In genomic region chr18:27687351-27687979, GRCh38 we compare ENCODE assay signal across 26 cellular contexts.
DNase-seq lines count a peak whose midpoint lies in the region; ATAC-seq, FAIRE-seq and TF ChIP-seq lines count a peak whose summit lies in the region.
"Had no signal": no experiment of that assay in that cellular context is flagged by ENCODE, and none has a peak within 500 bp of the region (broad histone marks: within the 10 kb centered on the region; RNA-seq: fewer than 3 reads in every experiment).

No MANE protein-coding gene starts in this region.

- H2BK20ac ChIP-seq in H1 (ENCODE audit: low read length) = no peak overlapping the region

- no peak overlapping the region for H2AFZ ChIP-seq in H1 (ENCODE audit: low read length)

- no peak overlapping the region for H2BK120ac ChIP-seq in H1 (replicated peaks; ENCODE audit: low read depth, low read length)

- H2BK5ac ChIP-seq in H1 (ENCODE audit: low read depth, low read length) = no peak overlapping the region

- no peaks in the 10 kb centered on the region for H3K4me1 Mint-ChIP-seq in WTC11
- H3K4me1 Mint-ChIP-seq in stimulated activated effector memory CD8-positive, alpha-beta T cell treated with anti-CD3 and anti-CD28 coated beads, Interleukin-12 subunit alpha, Interleukin-12 subunit beta, amount 100 ng/mL, for 72 hours = no peaks in the 10 kb centered on the region
- H3K4me1 Mint-ChIP-seq: CD14-positive monocyte; CD4-positive, alpha-beta memory T cell; CD4-positive, CD25-positive, alpha-beta regulatory T cell; CD8-positive, alpha-beta memory T cell had no signal

- TF ChIP-seq RAD21 in H1 (IDR thresholded peaks at IDR 0.05 in 1 of 2, conservative IDR thresholded peaks at IDR 0.05 in 1 of 2; ENCODE audit: low read depth in 2 of 2, low read length in 2 of 2) = no peak

- no peak overlapping the region for H4K8ac ChIP-seq in H1 (ENCODE audit: extremely low read depth, insufficient read depth, low read length)

- no peak overlapping the region for H3K23ac ChIP-seq in H1 (ENCODE audit: insufficient read length)

- no peaks in the 10 kb centered on the region for H3K27me3 Mint-ChIP-seq in WTC11 (ENCODE audit: low read depth)
- H3K27me3 Mint-ChIP-seq: CD4-positive, alpha-beta memory T cell; CD4-positive, CD25-positive, alpha-beta regulatory T cell; CD8-positive, alpha-beta memory T cell had no signal

- H3K4me3 ChIP-seq in H1 (ENCODE audit: extremely low read depth in 1 of 4, insufficient read depth in 2 of 4, low read depth in 3 of 4, low read length in 4 of 4) (no peak overlapping the region), kidney (ENCODE audit: low read length in 2 of 2) (no peak overlapping the region)
- H3K4me3 ChIP-seq: BLaER1, GM12878 had no signal

- FAIRE-seq in H1 (lab: Jason Lieb, UNC) (no peak), kidney (lab: Jason Lieb, UNC) (peak; percentile 35)
- FAIRE-seq: GM12878, GM12892, GM18507 had no signal

- no peaks in the 10 kb centered on the region for H3K27me3 ChIP-seq in H1 (replicated peaks in 1 of 4; ENCODE audit: control insufficient read depth in 3 of 4, extremely low read depth in 1 of 4, insufficient read depth in 3 of 4, low read length in 3 of 4)
- H3K27me3 ChIP-seq: BE2C, BLaER1 had no signal

- no peak overlapping the region for H4K5ac ChIP-seq in H1 (ENCODE audit: insufficient read length, low read depth, low read length)

- H4K91ac ChIP-seq in H1 (replicated peaks; ENCODE audit: insufficient read length, low read length) = no peak overlapping the region

- no peak overlapping the region for H2AK5ac ChIP-seq in H1 (ENCODE audit: low read depth, low read length)

- H2BK12ac ChIP-seq in H1 (ENCODE audit: low read depth, low read length) = no peak overlapping the region

- POLR2A ChIA-PET in WTC11 (lab: Charles Lee) = no interaction called here
- POLR2A ChIA-PET in H1 (lab: Charles Lee; ENCODE audit: partially characterized antibody) = no interaction called here

- H2BK15ac ChIP-seq in H1 (ENCODE audit: low read length) = no peak overlapping the region

- no peaks in the 10 kb centered on the region for H3K79me1 ChIP-seq in H1 (ENCODE audit: low read depth, low read length)

- no peak for TF ChIP-seq POLR2A in H1 (IDR thresholded peaks at IDR 0.05; ENCODE audit: control extremely low read depth in 1 of 2, low read depth in 2 of 2, low read length in 2 of 2)

- no peaks in the 10 kb centered on the region for H3K23me2 ChIP-seq in H1 (ENCODE audit: low read depth, low read length)

- no peak overlapping the region for H3K4ac ChIP-seq in H1 (replicated peaks; ENCODE audit: insufficient read length, low read depth, low read length)

- CTCF ChIA-PET in WTC11 (lab: Charles Lee) (no interaction called here), H1 (lab: Charles Lee; ENCODE audit: partially characterized antibody) (interaction anchor here (1.0 kb wide), 1 partner anchor 10 kb away, joined by 3 read pairs; no protein-coding TSS in a partner anchor)

- H3K36me3 ChIP-seq in H1 (ENCODE audit: control insufficient read depth in 2 of 4, insufficient read depth in 4 of 4, low read length in 3 of 4) (no peaks in the 10 kb centered on the region), kidney (ENCODE audit: control insufficient read depth in 1 of 2, insufficient read depth in 2 of 2, low read length in 2 of 2) (no peaks in the 10 kb centered on the region)
- H3K36me3 ChIP-seq: BE2C, BLaER1 had no signal

- no peaks in the 10 kb centered on the region for H4K20me1 ChIP-seq in H1 (replicated peaks in 1 of 2; ENCODE audit: control insufficient read depth in 1 of 2, insufficient read depth in 2 of 2, low read length in 2 of 2)
- H4K20me1 ChIP-seq: BLaER1 had no signal

- no peak overlapping the region for H3K4me2 ChIP-seq in H1 (ENCODE audit: insufficient read depth in 1 of 2, low read depth in 2 of 2, low read length in 2 of 2)
- H3K4me2 ChIP-seq: BLaER1 had no signal

- H3K27ac ChIP-seq in H1 (ENCODE audit: low read depth, low read length) (no peak overlapping the region), kidney (ENCODE audit: low read depth in 2 of 2, low read length in 2 of 2) (no peak overlapping the region)
- H3K27ac ChIP-seq: BLaER1 had no signal

- intact Hi-C loops in kidney (cut with DNase I) = no loop called here

- no peak overlapping the region for H3K14ac ChIP-seq in H1 (ENCODE audit: insufficient read length)

- H3K18ac ChIP-seq in H1 (ENCODE audit: extremely low read depth, low read length) = no peak overlapping the region

- ATAC-seq in WTC11 (no peak), left lobe of liver (no peak)
- no peak for ATAC-seq in stimulated activated effector memory CD8-positive, alpha-beta T cell treated with anti-CD3 and anti-CD28 coated beads, Interleukin-12 subunit alpha, Interleukin-12 subunit beta, amount 100 ng/mL, for 72 hours
- ATAC-seq: GM12878 had no signal

- H3K36me3 Mint-ChIP-seq in WTC11 = peaks cover 15% of the 10 kb centered on the region
- no peaks in the 10 kb centered on the region for H3K36me3 Mint-ChIP-seq in stimulated activated effector memory CD8-positive, alpha-beta T cell treated with anti-CD3 and anti-CD28 coated beads, Interleukin-12 subunit alpha, Interleukin-12 subunit beta, amount 100 ng/mL, for 72 hours
- H3K36me3 Mint-ChIP-seq: CD14-positive monocyte; CD4-positive, alpha-beta memory T cell; CD4-positive, CD25-positive, alpha-beta regulatory T cell; CD8-positive, alpha-beta memory T cell had no signal

- peaks cover 25% of the 10 kb centered on the region for H3K9me3 Mint-ChIP-seq in WTC11
- H3K9me3 Mint-ChIP-seq in stimulated activated effector memory CD8-positive, alpha-beta T cell treated with anti-CD3 and anti-CD28 coated beads, Interleukin-12 subunit alpha, Interleukin-12 subunit beta, amount 100 ng/mL, for 72 hours = peaks cover 17% of the 10 kb centered on the region

- no peak overlapping the region for H3K27ac Mint-ChIP-seq in WTC11
- H3K27ac Mint-ChIP-seq in stimulated activated effector memory CD8-positive, alpha-beta T cell treated with anti-CD3 and anti-CD28 coated beads, Interleukin-12 subunit alpha, Interleukin-12 subunit beta, amount 100 ng/mL, for 72 hours = no peak overlapping the region
- H3K27ac Mint-ChIP-seq: CD14-positive monocyte; CD4-positive, alpha-beta memory T cell; CD4-positive, CD25-positive, alpha-beta regulatory T cell; CD8-positive, alpha-beta memory T cell had no signal

- no peak for DNase-seq in WTC11 (ENCODE audit: low spot score)
- no peak for DNase-seq in H1 (ENCODE audit: low read depth in 1 of 2, low spot score in 2 of 2)
- DNase-seq in kidney = no peak
- no peak for DNase-seq in MV-4-11 (lab: John Stamatoyannopoulos, UW)
- DNase-seq in stimulated activated effector memory CD8-positive, alpha-beta T cell treated with anti-CD3 and anti-CD28 coated beads, Interleukin-12 subunit alpha, Interleukin-12 subunit beta, amount 100 ng/mL, for 72 hours (ENCODE audit: low spot score in 2 of 2) = no peak
- no peak for DNase-seq in left lobe of liver (ENCODE audit: low spot score)
- DNase-seq: 8988T; ACHN; BE2C; C1 segment of cervical spinal cord; CD4-positive, alpha-beta memory T cell; CD4-positive, CD25-positive, alpha-beta regulatory T cell; CD8-positive, alpha-beta memory T cell; COR-L47; DMS 273 treated with DMSO at 0.1 percent for 48 hours; DMS153; DMS53; DMS79; DND-41; EL; GDM1 had no signal

- H3K56ac ChIP-seq in H1 (replicated peaks; ENCODE audit: insufficient read length, low read depth, low read length) = no peak overlapping the region

- TF ChIP-seq CTCF in WTC11 (IDR thresholded peaks at IDR 0.05) (no peak), H1 (IDR thresholded peaks at IDR 0.05; ENCODE audit: control extremely low read depth in 1 of 3, insufficient read depth in 1 of 3, low read depth in 1 of 3, low read length in 3 of 3) (no peak), kidney (IDR thresholded peaks at IDR 0.05; ENCODE audit: borderline replicate concordance, extremely low read depth, insufficient read depth) (no peak)

- no peak overlapping the region for H3K9ac ChIP-seq in H1 (replicated peaks in 1 of 4; ENCODE audit: extremely low read depth in 1 of 4, low read depth in 3 of 4, low read length in 3 of 4)
- H3K9ac ChIP-seq in kidney (ENCODE audit: low read length in 2 of 2) = no peak overlapping the region
- H3K9ac ChIP-seq: BLaER1 had no signal

- no peak overlapping the region for H3K4me3 Mint-ChIP-seq in WTC11
- no peak overlapping the region for H3K4me3 Mint-ChIP-seq in stimulated activated effector memory CD8-positive, alpha-beta T cell treated with anti-CD3 and anti-CD28 coated beads, Interleukin-12 subunit alpha, Interleukin-12 subunit beta, amount 100 ng/mL, for 72 hours
- H3K4me3 Mint-ChIP-seq: CD14-positive monocyte; CD4-positive, alpha-beta memory T cell; CD4-positive, CD25-positive, alpha-beta regulatory T cell; CD8-positive, alpha-beta memory T cell had no signal

- H3K4me1 ChIP-seq in H1 (replicated peaks in 1 of 4; ENCODE audit: control insufficient read depth in 3 of 4, insufficient read depth in 4 of 4, low read length in 3 of 4) (no peaks in the 10 kb centered on the region), kidney (ENCODE audit: control insufficient read depth in 1 of 2, insufficient read depth in 1 of 2, low read depth in 1 of 2, low read length in 2 of 2) (no peaks in the 10 kb centered on the region)
- H3K4me1 ChIP-seq: BE2C, BLaER1 had no signal

- no peak for TF ChIP-seq EP300 in H1 (IDR thresholded peaks at IDR 0.05; ENCODE audit: borderline replicate concordance in 1 of 2, low read depth in 2 of 2, low read length in 2 of 2)

- H3K79me2 ChIP-seq in H1 (ENCODE audit: control insufficient read depth in 1 of 2, insufficient read depth in 2 of 2, low read length in 2 of 2) = no peaks in the 10 kb centered on the region

- H3K9me3 ChIP-seq in H1 (ENCODE audit: insufficient read depth in 2 of 2, low read depth in 1 of 2, low read length in 1 of 2) (peaks cover 0 to 7% of the 10 kb centered on the region in 2 experiments; a peak in 1 of 4 replicates), kidney (ENCODE audit: control insufficient read depth in 1 of 2, low read length in 2 of 2) (peaks cover 0 to 3% of the 10 kb centered on the region in 2 donors)
- H3K9me3 ChIP-seq: BE2C had no signal

TF ChIP-seq in WTC11, 78 proteins besides CTCF, POLR2A, EP300 and RAD21:
- TF ChIP-seq USF1 (CRISPR knock-in tag; IDR thresholded peaks at IDR 0.05) (no peak), GTF2I (CRISPR knock-in tag; conservative IDR thresholded peaks at IDR 0.05) (peak; percentile 81)
TF ChIP-seq in WTC11: peak in this region for 1.

TF ChIP-seq in H1, 55 proteins besides CTCF, POLR2A, EP300 and RAD21:
- TF ChIP-seq HDAC2 (IDR thresholded peaks at IDR 0.05; ENCODE audit: borderline replicate concordance in 1 of 2, low read depth in 2 of 2, low read length in 2 of 2) (no peak), KDM1A (IDR thresholded peaks at IDR 0.05; ENCODE audit: borderline replicate concordance, low read length) (peak; percentile 65; the same call in 1 of the 2 replicates)
TF ChIP-seq in H1: peak in this region for 1.
